Comparison of ENCODE assay signal across 30 cellular contexts in genomic region chr20:5482791-5483190, GRCh38.
DNase-seq lines count a peak whose midpoint lies in the region; ATAC-seq and TF ChIP-seq lines count a peak whose summit lies in the region.
"Had no signal": no experiment of that assay in that cellular context is flagged by ENCODE, and none has a peak within 500 bp of the region (broad histone marks: within the 10 kb centered on the region; RNA-seq: fewer than 3 reads in every experiment).

No MANE protein-coding gene starts in this region.

- DNase-seq in NCI-H1092 treated with DMSO at 0.1 percent for 48 hours (lab: John Stamatoyannopoulos, UW) = peak; percentile 36
- peak; percentile 30 to 68 for DNase-seq in cardiac fibroblast (ENCODE audit: low read depth in 2 of 2)
- peak; percentile 18 to 35 for DNase-seq in foreskin fibroblast
- DNase-seq in nephron progenitor cell = no peak
- DNase-seq in medulla oblongata (ENCODE audit: extremely low spot score) = no peak
- DNase-seq: activated CD4-positive, alpha-beta T cell treated with anti-CD3 and anti-CD28 coated beads for 36 hours; DMS 273 treated with DMSO at 0.1 percent for 48 hours; foreskin melanocyte; HCEC 1CT; heart left ventricle; lower lobe of right lung; mucosa of descending colon; natural killer cell; NCI-H1048; NCI-H2081; NCI-H345; NCI-H748 treated with DMSO at 0.1 percent for 48 hours; SJCRH30; stimulated activated naive CD8-positive, alpha-beta T cell treated with anti-CD3 and anti-CD28 coated beads, Interleukin-15, Interleukin-2, amounts not matched to agents 100 U/mL and 50 U/mL, for 24 hours; T1000; testis had no signal

- ATAC-seq in GM18868 (IDR thresholded peaks at IDR 0.05; ENCODE audit: unreplicated experiment) (no peak), HG02885 (IDR thresholded peaks at IDR 0.05; ENCODE audit: poor library complexity, unreplicated experiment) (no peak)
- ATAC-seq: activated CD4-positive, alpha-beta T cell treated with anti-CD3 and anti-CD28 coated beads for 36 hours; activated T-helper 17 cell treated with anti-CD3 and anti-CD28 coated beads, Interleukin-2, amount 50 U/mL, for 72 hours; heart left ventricle; lower lobe of right lung; mucosa of descending colon; natural killer cell; stimulated activated naive CD8-positive, alpha-beta T cell treated with anti-CD3 and anti-CD28 coated beads, Interleukin-15, Interleukin-2, amounts not matched to agents 100 U/mL and 50 U/mL, for 24 hours had no signal

- peaks cover 14% of the 10 kb centered on the region for H3K4me1 Mint-ChIP-seq in nephron progenitor cell
- H3K4me1 Mint-ChIP-seq: activated T-helper 17 cell treated with anti-CD3 and anti-CD28 coated beads, Interleukin-2, amount 50 U/mL, for 72 hours had no signal

- H3K27me3 Mint-ChIP-seq in nephron progenitor cell (ENCODE audit: low read depth, poor library complexity) = peaks cover 21% of the 10 kb centered on the region

- no peaks in the 10 kb centered on the region for H3K36me3 ChIP-seq in HEK293 (ENCODE audit: control insufficient read depth in 2 of 2, insufficient read depth in 1 of 2, low read length in 2 of 2)
- H3K36me3 ChIP-seq: BLaER1, heart left ventricle, lower lobe of right lung, SJCRH30 had no signal

- H3K4me3 ChIP-seq in HEK293 (ENCODE audit: low read depth, low read length) (no peak overlapping the region), cardiac fibroblast (replicated peaks in 1 of 2; ENCODE audit: low read depth in 2 of 2, low read length in 2 of 2) (no peak overlapping the region), foreskin fibroblast (ENCODE audit: low read depth in 1 of 2, low read length in 2 of 2) (no peak overlapping the region)
- H3K4me3 ChIP-seq: BLaER1, heart left ventricle, lower lobe of right lung, mucosa of descending colon, SJCRH30, skin epidermis, testis had no signal

- POLR2A ChIA-PET in HEK293 (lab: Yijun Ruan, JAX) = no interaction called here

- H3K36me3 Mint-ChIP-seq in nephron progenitor cell (ENCODE audit: low read depth) = no peaks in the 10 kb centered on the region
- H3K36me3 Mint-ChIP-seq: activated naive CD4-positive, alpha-beta T cell treated with anti-CD3 and anti-CD28 coated beads, Interleukin-2, amount 50 U/mL, for 24 hours; IgD-negative memory B cell; natural killer cell had no signal

- no peaks in the 10 kb centered on the region for H3K9me3 ChIP-seq in HEK293 (ENCODE audit: control insufficient read depth, insufficient read depth, low read depth, low read length)
- H3K9me3 ChIP-seq: BLaER1, heart left ventricle, lower lobe of right lung, mucosa of descending colon, SJCRH30, testis had no signal

- CTCF ChIA-PET in HEK293 (lab: Yijun Ruan, JAX) = interaction anchor here (0.6 to 0.9 kb wide), 3 partner anchors 9 to 657 kb away, joined by 3 to 6 read pairs (median 3); no protein-coding TSS in a partner anchor

- H3K4me1 ChIP-seq in HEK293 (ENCODE audit: control insufficient read depth, insufficient read depth, low read length) = no peaks in the 10 kb centered on the region
- H3K4me1 ChIP-seq: BLaER1, heart left ventricle, lower lobe of right lung, SJCRH30, testis had no signal

- no peaks in the 10 kb centered on the region for H3K9me3 Mint-ChIP-seq in nephron progenitor cell
- H3K9me3 Mint-ChIP-seq: activated naive CD4-positive, alpha-beta T cell treated with anti-CD3 and anti-CD28 coated beads, Interleukin-2, amount 50 U/mL, for 24 hours; activated T-helper 17 cell treated with anti-CD3 and anti-CD28 coated beads, Interleukin-2, amount 50 U/mL, for 72 hours; IgD-negative memory B cell; natural killer cell had no signal

- H3K27ac ChIP-seq in HEK293 (ENCODE audit: extremely low read depth, low read depth, low read length) = no peak overlapping the region
- H3K27ac ChIP-seq: BLaER1, heart left ventricle, lower lobe of right lung, SJCRH30, skin epidermis, testis, VCaP had no signal

- no peak overlapping the region for H3K4me3 Mint-ChIP-seq in nephron progenitor cell
- H3K4me3 Mint-ChIP-seq: activated CD4-positive, alpha-beta T cell treated with anti-CD3 and anti-CD28 coated beads for 36 hours; activated naive CD4-positive, alpha-beta T cell treated with anti-CD3 and anti-CD28 coated beads, Interleukin-2, amount 50 U/mL, for 24 hours; activated T-helper 17 cell treated with anti-CD3 and anti-CD28 coated beads, Interleukin-2, amount 50 U/mL, for 72 hours; IgD-negative memory B cell; natural killer cell had no signal

- no peak overlapping the region for H3K27ac Mint-ChIP-seq in nephron progenitor cell
- H3K27ac Mint-ChIP-seq: activated CD4-positive, alpha-beta T cell treated with anti-CD3 and anti-CD28 coated beads for 36 hours; activated naive CD4-positive, alpha-beta T cell treated with anti-CD3 and anti-CD28 coated beads, Interleukin-2, amount 50 U/mL, for 24 hours; activated T-helper 17 cell treated with anti-CD3 and anti-CD28 coated beads, Interleukin-2, amount 50 U/mL, for 72 hours; IgD-negative memory B cell; natural killer cell had no signal

- TF ChIP-seq CTCF in HEK293 (tag by site-specific recombination; IDR thresholded peaks at IDR 0.05) (no peak), cardiac fibroblast (IDR thresholded peaks at IDR 0.05; ENCODE audit: low read depth, low read length) (no peak), foreskin fibroblast (IDR thresholded peaks at IDR 0.05; ENCODE audit: low read depth, low read length) (no peak), nephron progenitor cell (IDR thresholded peaks at IDR 0.05) (no peak)

TF ChIP-seq in HEK293, 187 proteins besides CTCF, POLR2A, EP300 and RAD21:
- TF ChIP-seq ZBTB21 (tag by site-specific recombination; IDR thresholded peaks at IDR 0.05) (0 out of 2 replicates have a peak, but pooled peaks have one; percentile 19), ZNF354C (tag by site-specific recombination; IDR thresholded peaks at IDR 0.05; ENCODE audit: borderline replicate concordance, low read depth) (no peak)
TF ChIP-seq in HEK293: peak in this region for 1.

Comparison
In these comparisons a context has a peak if more than half of its experiments do, and no peak if none do; other contexts are left out.
1. DNase-seq: peak in NCI-H1092 treated with DMSO at 0.1 percent for 48 hours (single experiment), cardiac fibroblast (2 of 2) and foreskin fibroblast (2 of 2); none in nephron progenitor cell (single experiment) and medulla oblongata (single experiment).